Comparison of ENCODE assay signal across 16 cellular contexts in the genomic region with DNA sequence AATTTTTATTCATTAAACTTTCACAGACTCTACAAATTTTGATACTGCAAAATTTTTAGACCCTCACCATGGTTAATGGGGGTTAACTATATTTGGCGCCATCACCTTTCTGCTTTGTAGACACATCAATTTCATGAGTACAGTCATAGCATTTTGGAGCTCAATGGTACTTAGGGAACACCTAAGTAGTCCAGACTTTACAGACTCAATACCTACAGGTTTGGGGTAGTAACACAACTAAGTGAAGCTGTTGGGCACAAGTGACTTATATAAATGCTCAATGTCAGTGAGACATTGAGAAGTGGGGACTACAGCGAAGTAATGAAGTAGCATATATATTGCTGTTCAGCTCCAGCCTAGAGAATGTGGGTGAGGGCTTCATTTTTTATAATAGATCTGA. TPM values are rescaled to one million over a fixed set of nuclear protein-coding genes. Genes with fewer than 3 reads are reported as not detected.
DNase-seq lines count a peak whose midpoint lies in the region; ATAC-seq and TF ChIP-seq lines count a peak whose summit lies in the region.
"Had no signal": no experiment of that assay in that cellular context is flagged by ENCODE, and none has a peak within 500 bp of the region (broad histone marks: within the 10 kb centered on the region; RNA-seq: fewer than 3 reads in every experiment).

No MANE protein-coding gene starts in this region.

- peaks cover 77% of the 10 kb centered on the region for H3K4me1 Mint-ChIP-seq in activated CD4-positive, alpha-beta T cell treated with anti-CD3 and anti-CD28 coated beads, Interleukin-2, amount 10 ng/mL, durations not matched to agents 7 days and 5 days
- peaks cover 82% of the 10 kb centered on the region for H3K4me1 Mint-ChIP-seq in CD8-positive, alpha-beta T cell (ENCODE audit: low read depth)
- peaks cover 84% of the 10 kb centered on the region for H3K4me1 Mint-ChIP-seq in activated T-helper 1 cell treated with anti-CD3 and anti-CD28 coated beads, Interleukin-12 subunit alpha, Interleukin-12 subunit beta, Interleukin-2, Interleukin-4 antibody, amounts not matched to agents 30 ng/mL and 10 ng/mL and 1 ng/mL, durations not matched to agents 14 hours and 24 hours and 36 hours (ENCODE audit: low read depth)
- H3K4me1 Mint-ChIP-seq in chondrocyte (ENCODE audit: low read depth), result peaks cover 10% of the 10 kb centered on the region

- no peaks in the 10 kb centered on the region for H3K27me3 ChIP-seq in CD8-positive, alpha-beta T cell (ENCODE audit: insufficient read depth, low read length)
- no peaks in the 10 kb centered on the region for H3K27me3 ChIP-seq in mucosa of rectum (ENCODE audit: control insufficient read depth in 2 of 2, insufficient read depth in 2 of 2, low read length in 2 of 2)
- no peaks in the 10 kb centered on the region for H3K27me3 ChIP-seq in MG63
- H3K27me3 ChIP-seq: sigmoid colon, upper lobe of left lung had no signal

- no peak overlapping the region for H3K4me3 ChIP-seq in CD8-positive, alpha-beta T cell (ENCODE audit: low read depth, low read length)
- no peak overlapping the region for H3K4me3 ChIP-seq in mucosa of rectum (ENCODE audit: low read length in 2 of 2)
- H3K4me3 ChIP-seq in MG63, result no peak overlapping the region

- no peaks in the 10 kb centered on the region for H3K36me3 ChIP-seq in CD8-positive, alpha-beta T cell (ENCODE audit: insufficient read depth, low read length)
- H3K36me3 ChIP-seq in mucosa of rectum (ENCODE audit: control insufficient read depth in 2 of 2, insufficient read depth in 2 of 2, low read length in 2 of 2) (no peaks in the 10 kb centered on the region), MG63 (no peaks in the 10 kb centered on the region)
- H3K36me3 ChIP-seq: neutrophil, sigmoid colon, upper lobe of left lung had no signal

- intact Hi-C loops in CD8-positive, alpha-beta T cell (cut with DNase I, micrococcal nuclease), result loop anchor here in 1 of 2 experiments (2.0 to 10.0 kb wide), 2 partner anchors 17 to 1015 kb away; a partner anchor contains a TSS
- intact Hi-C loops in activated T-helper 1 cell treated with anti-CD3 and anti-CD28 coated beads, Interleukin-12 subunit alpha, Interleukin-12 subunit beta, Interleukin-2, Interleukin-4 antibody, amounts not matched to agents 30 ng/mL and 10 ng/mL and 1 ng/mL, durations not matched to agents 14 hours and 24 hours and 36 hours (cut with micrococcal nuclease), result no loop called here

- no peak for ATAC-seq in CD8-positive, alpha-beta T cell
- ATAC-seq in HG02571 (IDR thresholded peaks at IDR 0.05; ENCODE audit: unreplicated experiment), result no peak
- ATAC-seq: PC-3 had no signal

- no peak for DNase-seq in activated CD4-positive, alpha-beta T cell treated with anti-CD3 and anti-CD28 coated beads, Interleukin-2, amount 10 ng/mL, durations not matched to agents 7 days and 5 days
- DNase-seq in activated CD4-positive, alpha-beta T cell treated with anti-CD3 and anti-CD28 coated beads for 48 hours, result no peak
- DNase-seq in CD8-positive, alpha-beta T cell, result no peak
- DNase-seq in activated T-helper 1 cell treated with anti-CD3 and anti-CD28 coated beads, Interleukin-12 subunit alpha, Interleukin-12 subunit beta, Interleukin-2, Interleukin-4 antibody, amounts not matched to agents 30 ng/mL and 10 ng/mL and 1 ng/mL, durations not matched to agents 14 hours and 24 hours and 36 hours (ENCODE audit: low spot score), result no peak
- DNase-seq in MG63, result no peak
- no peak for DNase-seq in chondrocyte (ENCODE audit: low spot score)
- DNase-seq: NCI-H187 treated with DMSO at 0.1 percent for 48 hours, NCI-H510A, PC-3, sigmoid colon, SK-N-SH, upper lobe of left lung had no signal

- CTCF ChIA-PET in activated CD4-positive, alpha-beta T cell treated with anti-CD3 and anti-CD28 coated beads, Interleukin-2, amount 10 ng/mL, durations not matched to agents 7 days and 5 days (lab: Charles Lee), result interaction anchor here (0.9 to 3.4 kb wide), 6 partner anchors 8 to 74 kb away, joined by 3 to 15 read pairs (median 12); a partner anchor contains a TSS
- CTCF ChIA-PET in CD8-positive, alpha-beta T cell (lab: Charles Lee), result interaction anchor here (0.7 to 3.5 kb wide), 7 partner anchors 8 to 74 kb away, joined by 3 to 14 read pairs (median 4); a partner anchor contains a TSS

- H3K9me3 ChIP-seq in CD8-positive, alpha-beta T cell (ENCODE audit: low read length), result no peaks in the 10 kb centered on the region
- no peaks in the 10 kb centered on the region for H3K9me3 ChIP-seq in mucosa of rectum (ENCODE audit: control insufficient read depth in 2 of 2, low read length in 2 of 2)
- H3K9me3 ChIP-seq in MG63, result no peaks in the 10 kb centered on the region
- H3K9me3 ChIP-seq: neutrophil, sigmoid colon, SK-N-SH, upper lobe of left lung had no signal

- H3K27ac ChIP-seq in CD8-positive, alpha-beta T cell (ENCODE audit: low read depth, low read length), result no peak overlapping the region
- peak overlapping the region; percentile 82 to 87 for H3K27ac ChIP-seq in mucosa of rectum (ENCODE audit: low read depth in 2 of 2, low read length in 2 of 2)

- H3K27me3 Mint-ChIP-seq in activated CD4-positive, alpha-beta T cell treated with anti-CD3 and anti-CD28 coated beads, Interleukin-2, amount 10 ng/mL, durations not matched to agents 7 days and 5 days, result no peaks in the 10 kb centered on the region
- H3K27me3 Mint-ChIP-seq in CD8-positive, alpha-beta T cell (ENCODE audit: low read depth), result no peaks in the 10 kb centered on the region
- no peaks in the 10 kb centered on the region for H3K27me3 Mint-ChIP-seq in activated T-helper 1 cell treated with anti-CD3 and anti-CD28 coated beads, Interleukin-12 subunit alpha, Interleukin-12 subunit beta, Interleukin-2, Interleukin-4 antibody, amounts not matched to agents 30 ng/mL and 10 ng/mL and 1 ng/mL, durations not matched to agents 14 hours and 24 hours and 36 hours (ENCODE audit: insufficient read depth)
- H3K27me3 Mint-ChIP-seq in chondrocyte (ENCODE audit: low read depth), result peaks cover 14% of the 10 kb centered on the region

- POLR2A ChIA-PET in activated CD4-positive, alpha-beta T cell treated with anti-CD3 and anti-CD28 coated beads, Interleukin-2, amount 10 ng/mL, durations not matched to agents 7 days and 5 days (lab: Charles Lee), result no interaction called here
- POLR2A ChIA-PET in CD8-positive, alpha-beta T cell (lab: Charles Lee), result interaction anchor here (1.5 to 1.9 kb wide), 2 partner anchors 14 to 16 kb away, joined by 3 to 6 read pairs; no protein-coding TSS in a partner anchor

- H3K36me3 Mint-ChIP-seq in activated CD4-positive, alpha-beta T cell treated with anti-CD3 and anti-CD28 coated beads, Interleukin-2, amount 10 ng/mL, durations not matched to agents 7 days and 5 days (ENCODE audit: low read depth), result peaks cover 46% of the 10 kb centered on the region
- peaks cover 5% of the 10 kb centered on the region for H3K36me3 Mint-ChIP-seq in CD8-positive, alpha-beta T cell
- H3K36me3 Mint-ChIP-seq in activated T-helper 1 cell treated with anti-CD3 and anti-CD28 coated beads, Interleukin-12 subunit alpha, Interleukin-12 subunit beta, Interleukin-2, Interleukin-4 antibody, amounts not matched to agents 30 ng/mL and 10 ng/mL and 1 ng/mL, durations not matched to agents 14 hours and 24 hours and 36 hours (ENCODE audit: low read depth), result peaks cover 26% of the 10 kb centered on the region
- H3K36me3 Mint-ChIP-seq in chondrocyte (ENCODE audit: low read depth), result no peaks in the 10 kb centered on the region

- H3K4me3 Mint-ChIP-seq in activated CD4-positive, alpha-beta T cell treated with anti-CD3 and anti-CD28 coated beads, Interleukin-2, amount 10 ng/mL, durations not matched to agents 7 days and 5 days, result peak overlapping the region; percentile 85
- peak overlapping the region; percentile 59 for H3K4me3 Mint-ChIP-seq in CD8-positive, alpha-beta T cell
- peak overlapping the region; percentile 86 for H3K4me3 Mint-ChIP-seq in activated T-helper 1 cell treated with anti-CD3 and anti-CD28 coated beads, Interleukin-12 subunit alpha, Interleukin-12 subunit beta, Interleukin-2, Interleukin-4 antibody, amounts not matched to agents 30 ng/mL and 10 ng/mL and 1 ng/mL, durations not matched to agents 14 hours and 24 hours and 36 hours
- no peak overlapping the region for H3K4me3 Mint-ChIP-seq in chondrocyte (ENCODE audit: unreplicated experiment)

- TF ChIP-seq CTCF in CD8-positive, alpha-beta T cell (IDR thresholded peaks at IDR 0.05), result no peak
- TF ChIP-seq CTCF in chondrocyte (IDR thresholded peaks at IDR 0.05), result no peak

- peaks cover 3% of the 10 kb centered on the region for H3K9me3 Mint-ChIP-seq in activated CD4-positive, alpha-beta T cell treated with anti-CD3 and anti-CD28 coated beads, Interleukin-2, amount 10 ng/mL, durations not matched to agents 7 days and 5 days
- no peaks in the 10 kb centered on the region for H3K9me3 Mint-ChIP-seq in CD8-positive, alpha-beta T cell
- H3K9me3 Mint-ChIP-seq in activated T-helper 1 cell treated with anti-CD3 and anti-CD28 coated beads, Interleukin-12 subunit alpha, Interleukin-12 subunit beta, Interleukin-2, Interleukin-4 antibody, amounts not matched to agents 30 ng/mL and 10 ng/mL and 1 ng/mL, durations not matched to agents 14 hours and 24 hours and 36 hours, result no peaks in the 10 kb centered on the region
- H3K9me3 Mint-ChIP-seq in chondrocyte (ENCODE audit: low read depth), result no peaks in the 10 kb centered on the region

- H3K9ac ChIP-seq in mucosa of rectum (ENCODE audit: low read depth in 1 of 2, low read length in 2 of 2), result peak overlapping the region in 1 of 2 donors; percentile 46
- H3K9ac ChIP-seq: SK-N-SH had no signal

- H3K4me1 ChIP-seq in CD8-positive, alpha-beta T cell (ENCODE audit: insufficient read depth, low read length), result peaks cover 78% of the 10 kb centered on the region
- H3K4me1 ChIP-seq in mucosa of rectum (ENCODE audit: control insufficient read depth in 2 of 2, insufficient read depth in 2 of 2, low read length in 2 of 2), result peaks cover 39 to 65% of the 10 kb centered on the region in 2 donors
- H3K4me1 ChIP-seq: sigmoid colon had no signal

- peak overlapping the region; percentile 100 for H3K27ac Mint-ChIP-seq in activated CD4-positive, alpha-beta T cell treated with anti-CD3 and anti-CD28 coated beads, Interleukin-2, amount 10 ng/mL, durations not matched to agents 7 days and 5 days
- peak overlapping the region; percentile 89 for H3K27ac Mint-ChIP-seq in CD8-positive, alpha-beta T cell
- H3K27ac Mint-ChIP-seq in activated T-helper 1 cell treated with anti-CD3 and anti-CD28 coated beads, Interleukin-12 subunit alpha, Interleukin-12 subunit beta, Interleukin-2, Interleukin-4 antibody, amounts not matched to agents 30 ng/mL and 10 ng/mL and 1 ng/mL, durations not matched to agents 14 hours and 24 hours and 36 hours, result peak overlapping the region; percentile 97
- no peak overlapping the region for H3K27ac Mint-ChIP-seq in chondrocyte (ENCODE audit: unreplicated experiment)

RNA-seq across cellular contexts. Expression of a gene that starts 7.5 kb away (rescaled TPM):
- total RNA-seq in activated CD4-positive, alpha-beta T cell treated with anti-CD3 and anti-CD28 coated beads, Interleukin-2, amount 10 ng/mL, durations not matched to agents 7 days and 5 days, result 10 to 100 TPM; 51.1 to 57.4 TPM
- 10 to 100 TPM; 32.1 to 34.4 TPM for total RNA-seq in CD8-positive, alpha-beta T cell
- 37.1 and 39.0 TPM in 2 replicates for total RNA-seq in activated T-helper 1 cell treated with anti-CD3 and anti-CD28 coated beads, Interleukin-12 subunit alpha, Interleukin-12 subunit beta, Interleukin-2, Interleukin-4 antibody, amounts not matched to agents 30 ng/mL and 10 ng/mL and 1 ng/mL, durations not matched to agents 14 hours and 24 hours and 36 hours
- not detected in 2 replicates for total RNA-seq in MG63 (2014; rRNA removed; shearing (Covaris generic); ENCODE audit: low replicate concordance)
- 0.03 to 0.10 TPM (median 0.10 TPM) in 3 replicates for total RNA-seq in chondrocyte
- total RNA-seq: A673, PC-3 had no signal

Comparison
In these comparisons a context has a peak if more than half of its experiments do, and no peak if none do; other contexts are left out.
1. RNA of a gene that starts 7.5 kb away (total RNA-seq): 51.1 to 57.4 TPM in activated CD4-positive, alpha-beta T cell treated with anti-CD3 and anti-CD28 coated beads, Interleukin-2, amount 10 ng/mL, durations not matched to agents 7 days and 5 days, 37.1 to 39.0 TPM in activated T-helper 1 cell treated with anti-CD3 and anti-CD28 coated beads, Interleukin-12 subunit alpha, Interleukin-12 subunit beta, Interleukin-2, Interleukin-4 antibody, amounts not matched to agents 30 ng/mL and 10 ng/mL and 1 ng/mL, durations not matched to agents 14 hours and 24 hours and 36 hours and 32.1 to 34.4 TPM in CD8-positive, alpha-beta T cell; 0.03 to 0.10 TPM in chondrocyte and not detected in MG63; every median in the first group is over 10 times any median in the second.